In genomic region chr16:10927497-10928112, GRCh38 we compare ENCODE assay signal across 22 cellular contexts. TPM values are rescaled to one million over a fixed set of nuclear protein-coding genes. Genes with fewer than 3 reads are reported as not detected.
"Had no signal": no experiment of that assay in that cellular context is flagged by ENCODE, and none has a peak within 500 bp of the region (broad histone marks: within the 10 kb centered on the region; RNA-seq: fewer than 3 reads in every experiment).

No MANE protein-coding gene starts in this region.

- H3K4me1 Mint-ChIP-seq: activated CD4-positive, alpha-beta T cell treated with anti-CD3 and anti-CD28 coated beads for 36 hours had no signal

- H3K27ac Mint-ChIP-seq: activated CD4-positive, alpha-beta T cell treated with anti-CD3 and anti-CD28 coated beads for 36 hours; T-helper 1 cell treated with Interleukin-12 subunit alpha and Interleukin-12 subunit beta and Interleukin-4 antibody, amounts not matched to agents 30 μg/mL and 1 μg/mL, for 36 hours had no signal

- H3K4me2 ChIP-seq: smooth muscle cell had no signal

- H3K27me3 ChIP-seq: esophagus muscularis mucosa, gastroesophageal sphincter, heart left ventricle, neutrophil, pancreas had no signal

- H3K4me3 Mint-ChIP-seq: activated CD4-positive, alpha-beta T cell treated with anti-CD3 and anti-CD28 coated beads for 36 hours; naive thymus-derived CD4-positive, alpha-beta T cell; T-helper 1 cell treated with Interleukin-12 subunit alpha and Interleukin-12 subunit beta and Interleukin-4 antibody, amounts not matched to agents 30 μg/mL and 1 μg/mL, for 36 hours had no signal

- H3K9me3 ChIP-seq: esophagus muscularis mucosa, mucosa of descending colon, neutrophil, pancreas had no signal

- DNase-seq: activated CD4-positive, alpha-beta T cell treated with anti-CD3 and anti-CD28 coated beads for 36 hours; activated CD4-positive, alpha-beta T cell treated with anti-CD3 and anti-CD28 coated beads, Interleukin-2, amount 50 U/mL, for 48 hours; activated gamma-delta T cell treated with Interleukin-2 at 50 U/mL for 16 hours; amniotic stem cell; effector memory CD4-positive, alpha-beta T cell; heart left ventricle; kidney; left ventricle myocardium inferior; mesenchymal stem cell; naive thymus-derived CD4-positive, alpha-beta T cell; pancreas; stimulated activated CD4-positive, alpha-beta T cell treated with anti-CD3 and anti-CD28 coated beads, Interleukin-4, amount 100 ng/mL, for 24 hours; stimulated activated naive CD4-positive, alpha-beta T cell had no signal

- H3K27ac ChIP-seq: esophagus muscularis mucosa, gastroesophageal sphincter, heart left ventricle, left ventricle myocardium inferior, neutrophil, pancreas had no signal

- H3K4me3 ChIP-seq: esophagus muscularis mucosa, gastroesophageal sphincter, heart left ventricle, left ventricle myocardium inferior, mucosa of descending colon, pancreas, smooth muscle cell had no signal

- H3K9me3 Mint-ChIP-seq: activated naive CD4-positive, alpha-beta T cell treated with anti-CD3 and anti-CD28 coated beads, Interleukin-2, amount 50 U/mL, for 72 hours; T-helper 1 cell treated with Interleukin-12 subunit alpha and Interleukin-12 subunit beta and Interleukin-4 antibody, amounts not matched to agents 30 μg/mL and 1 μg/mL, for 36 hours had no signal

- H3K27me3 Mint-ChIP-seq: activated CD4-positive, alpha-beta T cell treated with anti-CD3 and anti-CD28 coated beads for 36 hours; naive thymus-derived CD4-positive, alpha-beta T cell had no signal

- ATAC-seq: activated CD4-positive, alpha-beta T cell treated with anti-CD3 and anti-CD28 coated beads for 36 hours; activated naive CD4-positive, alpha-beta T cell treated with anti-CD3 and anti-CD28 coated beads, Interleukin-2, amount 50 U/mL, for 72 hours; gastroesophageal sphincter; heart left ventricle; mucosa of descending colon; naive thymus-derived CD4-positive, alpha-beta T cell; pancreas; sciatic nerve had no signal

RNA-seq across cellular contexts. Expression of gene CIITA, which starts 50.6 kb away (rescaled TPM):
- total RNA-seq: endothelial cell of umbilical vein, smooth muscle cell had no signal
- polyA plus RNA-seq: endothelial cell of umbilical vein had no signal
